In genomic region chr21:33988237-33988835, GRCh38 we compare ENCODE assay signal across 29 cellular contexts.
"Had no signal": no experiment of that assay in that cellular context is flagged by ENCODE, and none has a peak within 500 bp of the region (broad histone marks: within the 10 kb centered on the region; RNA-seq: fewer than 3 reads in every experiment).

No MANE protein-coding gene starts in this region.

- DNase-seq: activated CD4-positive, alpha-beta memory T cell treated with anti-CD3 and anti-CD28 coated beads, Interleukin-2, amount 10 ng/mL, durations not matched to agents 7 days and 5 days; activated CD4-positive, alpha-beta T cell treated with anti-CD3 and anti-CD28 coated beads for 1 hour; activated CD4-positive, alpha-beta T cell treated with anti-CD3 and anti-CD28 coated beads, Interleukin-2, amount 10 ng/mL, durations not matched to agents 7 days and 5 days; activated naive CD4-positive, alpha-beta T cell; activated T-cell treated with anti-CD3 and anti-CD28 coated beads, Interleukin-2, amount 50 U/mL, for 4 hours; central memory CD4-positive, alpha-beta T cell; foreskin fibroblast; head of caudate nucleus; hypothalamus; kidney glomerular epithelial cell; mucosa of descending colon; nephron progenitor cell; nucleus accumbens; pancreas; retina; stimulated activated CD4-positive, alpha-beta T cell treated with anti-CD3 and anti-CD28 coated beads, Interleukin-1b, Interleukin-23, amount 100 ng/mL, for 48 hours; stimulated activated naive CD4-positive, alpha-beta T cell; T-helper 17 cell; tibial artery; upper lobe of right lung had no signal

- H3K27me3 ChIP-seq: breast epithelium, pancreas, suprapubic skin, tibial artery, upper lobe of right lung had no signal

- H3K27ac Mint-ChIP-seq: activated CD4-positive, alpha-beta memory T cell treated with anti-CD3 and anti-CD28 coated beads, Interleukin-2, amount 10 ng/mL, durations not matched to agents 7 days and 5 days; activated CD4-positive, alpha-beta T cell treated with anti-CD3 and anti-CD28 coated beads, Interleukin-2, amount 10 ng/mL, durations not matched to agents 7 days and 5 days; activated naive CD4-positive, alpha-beta T cell treated with anti-CD3 and anti-CD28 coated beads, Interleukin-2, amount 50 U/mL, for 72 hours; activated T-helper 2 cell treated with anti-CD3 and anti-CD28 coated beads, Interferon-gamma antibody, Interleukin-2, Interleukin-4, amounts not matched to agents 10 μg/mL and 5 μg/mL and 100 μg/mL, durations not matched to agents 14 hours and 24 hours and 36 hours; nephron progenitor cell; T-helper 17 cell had no signal

- ATAC-seq: activated naive CD4-positive, alpha-beta T cell treated with anti-CD3 and anti-CD28 coated beads, Interleukin-2, amount 50 U/mL, for 72 hours; activated T-cell treated with anti-CD3 and anti-CD28 coated beads, Interleukin-2, amount 50 U/mL, for 4 hours; left lobe of liver; mucosa of descending colon; pancreas; T-helper 17 cell; upper lobe of right lung had no signal

- H3K4me3 Mint-ChIP-seq: activated CD4-positive, alpha-beta memory T cell treated with anti-CD3 and anti-CD28 coated beads, Interleukin-2, amount 10 ng/mL, durations not matched to agents 7 days and 5 days; activated CD4-positive, alpha-beta T cell treated with anti-CD3 and anti-CD28 coated beads, Interleukin-2, amount 10 ng/mL, durations not matched to agents 7 days and 5 days; activated T-cell treated with anti-CD3 and anti-CD28 coated beads, Interleukin-2, amount 50 U/mL, for 4 hours; nephron progenitor cell; T-helper 17 cell had no signal

- H3K36me3 ChIP-seq: breast epithelium, pancreas, prostate gland, suprapubic skin, tibial artery, upper lobe of right lung had no signal

- FAIRE-seq: endothelial cell of umbilical vein, pancreas had no signal

- H3K27ac ChIP-seq: breast epithelium, pancreas, prostate gland, suprapubic skin, tibial artery, upper lobe of right lung had no signal

- H3K4me3 ChIP-seq: breast epithelium, lung, mucosa of descending colon, pancreas, prostate gland, smooth muscle cell, suprapubic skin, tibial artery, upper lobe of right lung had no signal

- H3K9me3 ChIP-seq: breast epithelium, mucosa of descending colon, pancreas, prostate gland, suprapubic skin, tibial artery, upper lobe of right lung had no signal

- H3K27me3 Mint-ChIP-seq: T-helper 17 cell had no signal

- H3K4me1 ChIP-seq: breast epithelium, pancreas, prostate gland, suprapubic skin, upper lobe of right lung had no signal

- H3K4me2 ChIP-seq: smooth muscle cell had no signal
